In genomic region chrX:56726609-56727008, GRCh38 we compare ENCODE assay signal across 8 cellular contexts. TPM values are rescaled to one million over a fixed set of nuclear protein-coding genes. Genes with fewer than 3 reads are reported as not detected.
DNase-seq lines count a peak whose midpoint lies in the region; ATAC-seq, FAIRE-seq and TF ChIP-seq lines count a peak whose summit lies in the region.

No MANE protein-coding gene starts in this region.

- SMC1A ChIA-PET in GM12878 (lab: Charles Lee; ENCODE audit: uncharacterized antibody, unreplicated experiment) = interaction anchor here (1.0 to 3.3 kb wide), 11 partner anchors 158 to 1835 kb away, joined by 3 to 12 read pairs (median 5); no protein-coding TSS in a partner anchor

- H3K27me3 ChIP-seq in cardiac muscle cell (no peaks in the 10 kb centered on the region), GM12878 (replicated peaks in 1 of 2; ENCODE audit: control insufficient read depth in 2 of 2, insufficient read depth in 2 of 2, low read length in 1 of 2) (no peaks in the 10 kb centered on the region), HepG2 (ENCODE audit: control insufficient read depth in 1 of 2, insufficient read depth in 2 of 2, low read length in 2 of 2) (no peaks in the 10 kb centered on the region)

- H3K36me3 ChIP-seq in cardiac muscle cell (no peaks in the 10 kb centered on the region), GM12878 (ENCODE audit: control insufficient read depth in 2 of 2, insufficient read depth in 2 of 2, low read length in 1 of 2) (no peaks in the 10 kb centered on the region), HepG2 (replicated peaks in 1 of 2; ENCODE audit: control insufficient read depth in 1 of 2, insufficient read depth in 2 of 2, low read length in 2 of 2) (no peaks in the 10 kb centered on the region)

- TF ChIP-seq EP300 in GM12878 (IDR thresholded peaks at IDR 0.05; ENCODE audit: borderline replicate concordance in 1 of 2, control insufficient read depth in 1 of 2, low read depth in 2 of 2, low read length in 2 of 2) = no peak
- TF ChIP-seq EP300 in HepG2 (IDR thresholded peaks at IDR 0.05; ENCODE audit: low read depth in 2 of 2, low read length in 2 of 2) = no peak
- TF ChIP-seq EP300 in HepG2 (CRISPR knock-in tag; IDR thresholded peaks at IDR 0.05; ENCODE audit: borderline replicate concordance) = no peak

- WGBS in GM12878 (ENCODE audit: insufficient coverage, insufficient replicate concordance, low lambda C conversion rate, missing lambda C conversion rate) = 0% methylated on average over 1 of the region's 1 CpG
- 0% methylated on average over 1 of the region's 1 CpG for WGBS in HepG2 (ENCODE audit: low lambda C conversion rate)

- CTCF ChIA-PET in GM12878 (lab: Yijun Ruan, JAX) (interaction anchor here (0.7 to 4.2 kb wide), 23 partner anchors 8 to 1931 kb away, joined by 3 to 36 read pairs (median 5); partner anchors contain the start of gene APEX2), HepG2 (lab: Yijun Ruan, JAX; ENCODE audit: low intra/inter-chr PET ratio, low total read pairs) (interaction anchor here (0.7 to 1.6 kb wide), 2 partner anchors 264 to 445 kb away, joined by 4 to 9 read pairs; no protein-coding TSS in a partner anchor)

- TF ChIP-seq POLR2A in GM12878 (IDR thresholded peaks at IDR 0.05; ENCODE audit: low read depth, low read length) = no peak
- no peak for TF ChIP-seq POLR2A in HepG2 (IDR thresholded peaks at IDR 0.05; ENCODE audit: insufficient read depth in 1 of 2, low read depth in 2 of 2, low read length in 2 of 2)

- peaks cover 17% of the 10 kb centered on the region for H3K79me2 ChIP-seq in GM12878 (ENCODE audit: control insufficient read depth, insufficient read depth, low read length)
- no peaks in the 10 kb centered on the region for H3K79me2 ChIP-seq in HepG2 (ENCODE audit: insufficient read depth, low read length)

- H4K20me1 ChIP-seq in GM12878 (ENCODE audit: control insufficient read depth, insufficient read depth) = no peaks in the 10 kb centered on the region
- H4K20me1 ChIP-seq in HepG2 (ENCODE audit: insufficient read depth, low read length) = no peaks in the 10 kb centered on the region

- H3K4me1 ChIP-seq in cardiac muscle cell (ENCODE audit: low read depth) = no peaks in the 10 kb centered on the region
- H3K4me1 ChIP-seq in GM12878 (ENCODE audit: control insufficient read depth, insufficient read depth, low read length) = no peaks in the 10 kb centered on the region
- no peaks in the 10 kb centered on the region for H3K4me1 ChIP-seq in HepG2 (ENCODE audit: insufficient read depth, low read length)

- FAIRE-seq in GM12878 (lab: Jason Lieb, UNC) (peak; percentile 93), HepG2 (lab: Jason Lieb, UNC) (peak; percentile 12)

- H3K4me3 ChIP-seq in cardiac muscle cell (no peak overlapping the region), GM12878 (no peak overlapping the region), HepG2 (replicated peaks in 1 of 3; ENCODE audit: insufficient read depth in 1 of 3, low read depth in 2 of 3, low read length in 3 of 3) (no peak overlapping the region)

- H3K27ac ChIP-seq in cardiac muscle cell (no peak overlapping the region), GM12878 (ENCODE audit: control insufficient read depth, insufficient read depth) (no peak overlapping the region), HepG2 (ENCODE audit: extremely low read length, insufficient read depth, low read length) (no peak overlapping the region)

- no peak for ATAC-seq in Right ventricle myocardium superior (ENCODE audit: poor library complexity)
- peak; percentile 54 for ATAC-seq in HG02938 (IDR thresholded peaks at IDR 0.05; ENCODE audit: unreplicated experiment)
- ATAC-seq in GM12878 = peak; percentile 50
- ATAC-seq in HepG2 = no peak
- no peak for ATAC-seq in HG02588 (IDR thresholded peaks at IDR 0.05; ENCODE audit: unreplicated experiment)

- TF ChIP-seq RAD21 in GM12878 (IDR thresholded peaks at IDR 0.05; ENCODE audit: insufficient read depth, low read depth, low read length) (peak; percentile 78), HepG2 (CRISPR knock-in tag; IDR thresholded peaks at IDR 0.05) (peak; percentile 32; the same call in 1 of the 2 replicates)

- BruUV-seq in GM12878 (replicated peaks; lab: Mats Ljungman, UMichigan) = no TSS peak
- BruUV-seq in HepG2 (replicated peaks; lab: Mats Ljungman, UMichigan) = no TSS peak

- no peak overlapping the region for H3K9ac ChIP-seq in GM12878 (ENCODE audit: control insufficient read depth, insufficient read depth, low read length)
- no peak overlapping the region for H3K9ac ChIP-seq in HepG2 (ENCODE audit: insufficient read depth, low read depth, low read length)

- H2AFZ ChIP-seq in GM12878 (ENCODE audit: control insufficient read depth, low read depth, low read length) (no peak overlapping the region), HepG2 (ENCODE audit: low read length) (no peak overlapping the region)

- POLR2A ChIA-PET in GM12878 (lab: Charles Lee) = no interaction called here
- POLR2A ChIA-PET in HepG2 (lab: Yijun Ruan, JAX) = no interaction called here

- no peaks in the 10 kb centered on the region for H3K9me3 ChIP-seq in cardiac muscle cell (ENCODE audit: low read depth)
- no peaks in the 10 kb centered on the region for H3K9me3 ChIP-seq in GM12878 (replicated peaks; ENCODE audit: control insufficient read depth, insufficient read depth, low read length)
- no peaks in the 10 kb centered on the region for H3K9me3 ChIP-seq in HepG2 (ENCODE audit: low read length)

- TF ChIP-seq CTCF in cardiac muscle cell (IDR thresholded peaks at IDR 0.05; ENCODE audit: low read depth, low read length) = peak; percentile 56
- TF ChIP-seq CTCF in GM12878 (IDR thresholded peaks at IDR 0.05 in 2 of 3, conservative IDR thresholded peaks at IDR 0.05 in 1 of 3; ENCODE audit: control insufficient read depth in 2 of 3, extremely low read depth in 1 of 3, insufficient read depth in 1 of 3, low read depth in 3 of 3, low read length in 3 of 3) = peak; percentile 60 to 69 (median 62)
- peak; percentile 54 for TF ChIP-seq CTCF in HepG2 (CRISPR knock-in tag; IDR thresholded peaks at IDR 0.05)

- peak; percentile 46 to 66 for DNase-seq in cardiac muscle cell (ENCODE audit: low read depth in 1 of 2, low spot score in 1 of 2)
- DNase-seq in Right ventricle myocardium superior = no peak
- peak; percentile 15 to 61 for DNase-seq in NCI-H524 (lab: John Stamatoyannopoulos, UW)
- no peak for DNase-seq in GM12878 (ENCODE audit: low read depth, low spot score)
- DNase-seq in HepG2 (ENCODE audit: low spot score) = peak; percentile 41
- DNase-seq in GDM1 (lab: John Stamatoyannopoulos, UW) = no peak

- RAD21 ChIA-PET in GM12878 (lab: Charles Lee; ENCODE audit: unreplicated experiment) = interaction anchor here (0.7 to 3.0 kb wide), 6 partner anchors 8 to 486 kb away, joined by 3 to 10 read pairs (median 3); no protein-coding TSS in a partner anchor

- in situ Hi-C loops in GM12878 (cut with MboI) = loop anchor here (25.0 kb wide), 2 partner anchors 164 to 1014 kb away; partner anchors contain the start of genes RRAGB and UBQLN2
- in situ Hi-C loops in HepG2 (cut with HindIII; ENCODE audit: extremely low pct_ligation_motif_present, low pct_unique_long_range_greater_than_20kb) = loop anchor here (25.0 kb wide), 1 partner anchor 439 kb away; no protein-coding TSS in a partner anchor

- H3K4me2 ChIP-seq in GM12878 (ENCODE audit: control insufficient read depth, insufficient read depth) = no peak overlapping the region
- H3K4me2 ChIP-seq in HepG2 (ENCODE audit: low read depth, low read length) = no peak overlapping the region

- intact Hi-C loops in Right ventricle myocardium superior (cut with DNase I) = no loop called here
- intact Hi-C loops in GM12878 (cut with micrococcal nuclease; ENCODE audit: unreplicated experiment) = loop anchor here (2.0 to 5.0 kb wide), 2 partner anchors 164 to 444 kb away; partner anchors contain the start of gene UBQLN2
- intact Hi-C loops in HepG2 (cut with micrococcal nuclease; ENCODE audit: unreplicated experiment) = no loop called here

RNA-seq across cellular contexts. Expression of gene NBDY, which starts 2.4 kb away (rescaled TPM):
- 13.1 and 20.4 TPM in 2 replicates for total RNA-seq in cardiac muscle cell
- polyA plus RNA-seq in cardiac muscle cell = 243 and 281 TPM in 2 replicates
- 22.3 TPM for total RNA-seq in Right ventricle myocardium superior
- total RNA-seq in GM12878 (2013; cell fraction: nucleolus; rRNA removed) = 11.0 and 16.2 TPM in 2 replicates
- 7.8 and 10.8 TPM in 2 replicates for total RNA-seq in GM12878 (2014; rRNA removed)
- 10.9 and 12.8 TPM in 2 replicates for total RNA-seq in GM12878 (2014; rRNA removed; fragmentation: Illumina TruSeq; extraction: Trizol)
- total RNA-seq in GM12878 (2021) = 40.7 and 41.9 TPM in 2 replicates
- polyA plus RNA-seq in GM12878 (2011; ENCODE audit: low read depth) = 24.2 TPM
- polyA plus RNA-seq in GM12878 (2011; rRNA removed) = 32.1 and 33.6 TPM in 2 replicates
- 42.9 and 44.8 TPM in 2 replicates for polyA plus RNA-seq in GM12878 (2011; cell fraction: cytosol; rRNA removed)
- polyA plus RNA-seq in GM12878 (2011; cell fraction: nucleus; rRNA removed) = 26.5 and 27.1 TPM in 2 replicates
- 33.3 and 41.9 TPM in 2 replicates for polyA plus RNA-seq in GM12878 (2012)
- polyA plus RNA-seq in GM12878 (2014; fragmentation: Illumina TruSeq; extraction: Trizol) = 56.4 and 82.3 TPM in 2 replicates
- polyA plus RNA-seq in GM12878 (2014; fragmentation: Nextera tagmentation; extraction: Ambion mirVana) = 100 to 1,000 TPM; 113 to 115 TPM
- polyA plus RNA-seq in GM12878 (2014; rRNA removed) = 29.0 and 37.3 TPM in 2 replicates
- 100 to 1,000 TPM; 108 to 122 TPM for polyA plus RNA-seq in GM12878 (2016; fragmentation: Nextera tagmentation; extraction: Ambion mirVana)
- polyA minus RNA-seq in GM12878 (2011; rRNA and poly(A)+ RNA removed) = 12.5 and 14.9 TPM in 2 replicates
- 13.2 and 19.8 TPM in 2 replicates for polyA minus RNA-seq in GM12878 (2011; cell fraction: cytosol; rRNA and poly(A)+ RNA removed)
- polyA minus RNA-seq in GM12878 (2011; cell fraction: nucleus; rRNA and poly(A)+ RNA removed) = 17.5 and 20.1 TPM in 2 replicates
- 1.7 and 3.8 TPM in 2 replicates for total RNA-seq in HepG2 (2016; rRNA removed; fragmentation: Illumina TruSeq; extraction: Trizol)
- 0.97 and 1.4 TPM in 2 replicates for total RNA-seq in HepG2 (2016; cell fraction: cytosol; rRNA removed; fragmentation: Illumina TruSeq; extraction: Trizol; ENCODE audit: low read depth)
- 1.4 and 2.5 TPM in 2 replicates for total RNA-seq in HepG2 (2016; cell fraction: insoluble cytoplasmic fraction; rRNA removed; fragmentation: Illumina TruSeq; extraction: Trizol)
- total RNA-seq in HepG2 (2016; cell fraction: membrane; rRNA removed; fragmentation: Illumina TruSeq; extraction: Trizol) = 1.5 and 3.5 TPM in 2 replicates
- 0.56 and 1.4 TPM in 2 replicates for total RNA-seq in HepG2 (2016; cell fraction: nucleus; rRNA removed; fragmentation: Illumina TruSeq; extraction: Trizol)
- 1.4 TPM in 2 replicates for polyA plus RNA-seq in HepG2 (2011; rRNA removed)
- 1.2 and 1.4 TPM in 2 replicates for polyA plus RNA-seq in HepG2 (2011; cell fraction: cytosol; rRNA removed)
- polyA plus RNA-seq in HepG2 (2011; cell fraction: nucleus; rRNA removed) = 0.37 and 0.74 TPM in 2 replicates
- polyA plus RNA-seq in HepG2 (2012) = 2.5 and 2.6 TPM in 2 replicates
- polyA plus RNA-seq in HepG2 (2016; cell fraction: cytosol; fragmentation: Illumina TruSeq; extraction: Trizol; ENCODE audit: low read depth) = 1.6 and 2.1 TPM in 2 replicates
- 5.6 and 6.3 TPM in 2 replicates for polyA plus RNA-seq in HepG2 (2016; cell fraction: insoluble cytoplasmic fraction; fragmentation: Illumina TruSeq; extraction: Trizol; ENCODE audit: low read depth)
- polyA plus RNA-seq in HepG2 (2016; cell fraction: membrane; fragmentation: Illumina TruSeq; extraction: Trizol; ENCODE audit: low read depth) = 2.5 and 2.8 TPM in 2 replicates
- polyA plus RNA-seq in HepG2 (2016; cell fraction: nucleus; fragmentation: Illumina TruSeq; extraction: Trizol; ENCODE audit: insufficient read depth, low read depth) = 3.0 and 5.4 TPM in 2 replicates
- 0.46 and 20.4 TPM in 2 replicates for polyA minus RNA-seq in HepG2 (2011; rRNA and poly(A)+ RNA removed; ENCODE audit: low replicate concordance)
- polyA minus RNA-seq in HepG2 (2011; cell fraction: cytosol; rRNA and poly(A)+ RNA removed) = 1.4 and 1.6 TPM in 2 replicates
- 1.0 and 2.1 TPM in 2 replicates for polyA minus RNA-seq in HepG2 (2011; cell fraction: nucleus; rRNA and poly(A)+ RNA removed)

Comparison
In these comparisons a context has a peak if more than half of its experiments do, and no peak if none do; other contexts are left out.
1. DNase-seq: peak in cardiac muscle cell (2 of 2), NCI-H524 (2 of 2) and HepG2 (single experiment); none in Right ventricle myocardium superior (single experiment), GM12878 (single experiment) and GDM1 (single experiment).
2. ATAC-seq: peak in HG02938 (single experiment) and GM12878 (single experiment); none in Right ventricle myocardium superior (single experiment), HepG2 (single experiment) and HG02588 (single experiment).
3. Peak in every context shown above with its lines, with median percentiles within 50 percentile points of each other: CTCF ChIP-seq.